In the genomic region with DNA sequence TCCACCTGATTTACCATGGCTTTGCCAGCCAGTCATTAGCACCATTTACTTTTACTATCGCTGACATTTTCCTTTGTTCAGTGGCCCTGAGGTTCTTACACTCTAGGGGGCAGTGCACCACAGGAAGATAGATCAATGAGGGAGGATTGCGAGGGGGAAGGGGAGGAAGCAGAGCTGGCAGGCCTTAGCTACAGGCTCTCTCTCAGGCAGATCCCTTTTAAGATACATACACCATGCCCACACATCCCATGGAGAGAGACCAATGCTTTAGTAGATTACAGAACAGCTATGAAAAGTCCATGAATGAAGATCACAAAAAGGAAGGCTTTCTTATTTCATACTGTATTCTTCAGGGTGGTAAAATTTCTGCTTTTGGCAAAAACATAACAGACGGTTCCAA, we compare ENCODE assay signal across 8 cellular contexts. TPM values are rescaled to one million over a fixed set of nuclear protein-coding genes. Genes with fewer than 3 reads are reported as not detected.
A peak's percentile ranks its signal among the peaks of the same experiment; 100 is the strongest.
DNase-seq lines count a peak whose midpoint lies in the region; ATAC-seq and TF ChIP-seq lines count a peak whose summit lies in the region.

No MANE protein-coding gene starts in this region.

- H3K4me1 ChIP-seq in DOHH2 (ENCODE audit: control insufficient read depth, low read length) (no peaks in the 10 kb centered on the region), PC-9 (replicated peaks; ENCODE audit: insufficient read depth) (peaks cover 6% of the 10 kb centered on the region), osteoblast (ENCODE audit: insufficient read depth, low read length) (peaks cover 9% of the 10 kb centered on the region)

- peak; percentile 66 for ATAC-seq in GM21737 (IDR thresholded peaks at IDR 0.05; ENCODE audit: unreplicated experiment)

- H3K27me3 ChIP-seq in DOHH2 (ENCODE audit: control insufficient read depth, low read length): no peaks in the 10 kb centered on the region
- no peaks in the 10 kb centered on the region for H3K27me3 ChIP-seq in PC-9 (ENCODE audit: insufficient read depth, low read depth)
- no peaks in the 10 kb centered on the region for H3K27me3 ChIP-seq in osteoblast (ENCODE audit: insufficient read depth, low read length)

- H3K9me2 ChIP-seq in DOHH2 (replicated peaks; ENCODE audit: control insufficient read depth, low read length): no peaks in the 10 kb centered on the region
- no peaks in the 10 kb centered on the region for H3K9me2 ChIP-seq in PC-9 (ENCODE audit: insufficient read depth)

- H3K4me2 ChIP-seq in DOHH2 (ENCODE audit: low read length) (no peak overlapping the region), PC-9 (no peak overlapping the region), osteoblast (ENCODE audit: insufficient read depth, low read length) (no peak overlapping the region)

- POLR2A ChIA-PET in PC-9 (lab: Charles Lee; ENCODE audit: unreplicated experiment): interaction anchor here (0.6 to 1.2 kb wide), 2 partner anchors 83 to 221 kb away, joined by 3 to 6 read pairs; partner anchors contain the start of gene SSBP1

- H4K20me1 ChIP-seq in DOHH2 (ENCODE audit: control insufficient read depth, insufficient read depth, low read depth, low read length): no peaks in the 10 kb centered on the region
- no peaks in the 10 kb centered on the region for H4K20me1 ChIP-seq in PC-9 (ENCODE audit: insufficient read depth)
- no peaks in the 10 kb centered on the region for H4K20me1 ChIP-seq in osteoblast (ENCODE audit: insufficient read depth, low read length)

- H3K4me3 ChIP-seq in DOHH2 (ENCODE audit: low read length): no peak overlapping the region
- H3K4me3 ChIP-seq in PC-9: no peak overlapping the region
- H3K4me3 ChIP-seq in osteoblast (ENCODE audit: insufficient read depth, low read length): no peak overlapping the region

- no peaks in the 10 kb centered on the region for H3K9me3 ChIP-seq in DOHH2 (ENCODE audit: control insufficient read depth, insufficient read depth, low read length)
- no peaks in the 10 kb centered on the region for H3K9me3 ChIP-seq in PC-9 (ENCODE audit: insufficient read depth, low read depth)
- H3K9me3 ChIP-seq in osteoblast (ENCODE audit: low read depth, low read length): no peaks in the 10 kb centered on the region

- H3F3A ChIP-seq in DOHH2 (ENCODE audit: control insufficient read depth, insufficient read depth): no peaks in the 10 kb centered on the region
- peaks cover 7% of the 10 kb centered on the region; the same call in 1 of the 2 replicates for H3F3A ChIP-seq in PC-9 (ENCODE audit: insufficient read depth, low read depth)

- H3K79me2 ChIP-seq in DOHH2 (ENCODE audit: control insufficient read depth, low read length): no peaks in the 10 kb centered on the region
- no peaks in the 10 kb centered on the region for H3K79me2 ChIP-seq in PC-9 (ENCODE audit: low read depth)
- no peaks in the 10 kb centered on the region for H3K79me2 ChIP-seq in osteoblast (ENCODE audit: insufficient read depth, low read length)

- peaks cover 46% of the 10 kb centered on the region for H3K36me3 ChIP-seq in DOHH2 (ENCODE audit: control insufficient read depth, low read length)
- H3K36me3 ChIP-seq in PC-9 (ENCODE audit: low read depth): peaks cover 19% of the 10 kb centered on the region; the same call in 1 of the 2 replicates
- H3K36me3 ChIP-seq in osteoblast (ENCODE audit: insufficient read depth, low read length): peaks cover 24% of the 10 kb centered on the region

- H3K27ac ChIP-seq in DOHH2 (ENCODE audit: low read depth, low read length): no peak overlapping the region
- H3K27ac ChIP-seq in PC-9: no peak overlapping the region
- H3K27ac ChIP-seq in osteoblast (ENCODE audit: low read depth, low read length): no peak overlapping the region

- CTCF ChIA-PET in PC-9 (lab: Charles Lee): interaction anchor here (0.6 to 1.4 kb wide), 5 partner anchors 9 to 131 kb away, joined by 4 to 17 read pairs (median 5); partner anchors contain the start of gene SSBP1

- TF ChIP-seq CTCF in DOHH2 (IDR thresholded peaks at IDR 0.05; ENCODE audit: low read depth, low read length, poor library complexity, severe bottlenecking) (peak; percentile 84), PC-9 (conservative IDR thresholded peaks at IDR 0.05) (peak; percentile 79), osteoblast (IDR thresholded peaks at IDR 0.05; ENCODE audit: extremely low read depth, low read depth, low read length) (peak; percentile 83)

- H2AFZ ChIP-seq in PC-9: no peak overlapping the region
- no peak overlapping the region for H2AFZ ChIP-seq in osteoblast (ENCODE audit: low read length)

- BruUV-seq in PC-9 (replicated peaks; lab: Mats Ljungman, UMichigan): no TSS peak

- in situ Hi-C loops in KBM-7 (cut with MboI; ENCODE audit: low pct_unique_long_range_greater_than_20kb, low sequenced_read_pairs): no loop called here

- intact Hi-C loops in PC-9 (cut with micrococcal nuclease; ENCODE audit: unreplicated experiment): loop anchor here (1.0 to 5.0 kb wide), 7 partner anchors 84 to 1137 kb away; partner anchors contain the start of gene SSBP1

- DNase-seq in KBM-7 (peak; percentile 88), PC-9 (peak; percentile 56 to 69), fibroblast of the conjunctiva (ENCODE audit: low read depth) (peak; percentile 37), osteoblast (ENCODE audit: insufficient read length, low spot score, missing footprints) (peak; percentile 82), KG1 (lab: John Stamatoyannopoulos, UW) (no peak)
- peak; percentile 11 for DNase-seq in activated T-helper 9 cell treated with anti-CD3 and anti-CD28 coated beads, Interleukin-2, amount 50 U/mL, for 16 hours (ENCODE audit: low read depth)

RNA-seq across cellular contexts. Expression of gene DENND11, which starts 47.4 kb away (rescaled TPM):
- total RNA-seq in PC-9 (2021): 49.4 and 55.6 TPM in 2 replicates
- 7.6 and 8.0 TPM in 2 replicates for total RNA-seq in osteoblast

RNA-seq across cellular contexts. Expression of gene WEE2, which starts 53.6 kb away (rescaled TPM):
- total RNA-seq in PC-9 (2021) (not detected in 2 replicates), osteoblast (not detected in 2 replicates)
